Comparison of ENCODE assay signal across 1 cellular context in the genomic region with DNA sequence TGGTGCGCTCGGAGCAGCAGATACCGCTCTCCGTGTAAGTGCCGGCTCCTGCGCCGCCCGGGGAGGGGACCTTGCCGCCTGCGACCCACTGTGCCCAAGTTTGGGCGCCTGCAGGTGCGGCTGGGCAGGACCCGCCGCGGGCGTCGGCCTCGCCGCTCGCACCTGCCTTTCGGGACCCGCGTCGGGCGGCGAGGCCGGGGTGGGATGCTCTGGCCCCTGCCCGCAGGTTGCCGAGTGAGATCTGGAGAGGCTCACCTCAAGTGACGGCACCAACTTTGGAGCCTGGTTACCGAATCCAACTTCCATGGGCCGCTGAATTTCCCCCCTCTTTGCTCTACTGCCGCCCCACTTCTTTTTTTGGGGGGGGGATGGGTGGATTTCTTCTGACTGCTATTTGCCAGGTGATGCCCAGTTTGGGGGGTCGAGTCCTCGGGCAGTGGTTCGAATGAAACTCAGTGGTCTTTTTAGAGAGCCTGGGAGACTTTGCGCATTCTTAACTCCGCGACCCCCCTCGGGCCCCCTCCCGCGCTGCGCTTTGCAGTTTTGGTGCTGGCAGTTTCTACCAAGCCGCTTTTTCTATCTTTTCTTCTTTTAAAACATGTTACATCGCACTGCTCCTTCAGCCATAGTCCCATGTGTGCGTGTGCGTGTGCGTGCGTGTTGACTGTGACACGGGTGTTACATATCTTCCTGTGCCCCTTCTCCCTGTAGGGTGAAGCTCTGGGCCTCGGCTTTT.
TF ChIP-seq lines count a peak whose summit lies in the region.

No MANE protein-coding gene starts in this region.

TF ChIP-seq in SK-N-SH, 30 proteins besides CTCF, POLR2A, EP300 and RAD21 (continued from another document):
- TF ChIP-seq, protein P1, sequence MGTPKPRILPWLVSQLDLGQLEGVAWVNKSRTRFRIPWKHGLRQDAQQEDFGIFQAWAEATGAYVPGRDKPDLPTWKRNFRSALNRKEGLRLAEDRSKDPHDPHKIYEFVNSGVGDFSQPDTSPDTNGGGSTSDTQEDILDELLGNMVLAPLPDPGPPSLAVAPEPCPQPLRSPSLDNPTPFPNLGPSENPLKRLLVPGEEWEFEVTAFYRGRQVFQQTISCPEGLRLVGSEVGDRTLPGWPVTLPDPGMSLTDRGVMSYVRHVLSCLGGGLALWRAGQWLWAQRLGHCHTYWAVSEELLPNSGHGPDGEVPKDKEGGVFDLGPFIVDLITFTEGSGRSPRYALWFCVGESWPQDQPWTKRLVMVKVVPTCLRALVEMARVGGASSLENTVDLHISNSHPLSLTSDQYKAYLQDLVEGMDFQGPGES (IDR thresholded peaks at IDR 0.05; ENCODE audit: low read depth, low read length), result no peak
